In the genomic region with DNA sequence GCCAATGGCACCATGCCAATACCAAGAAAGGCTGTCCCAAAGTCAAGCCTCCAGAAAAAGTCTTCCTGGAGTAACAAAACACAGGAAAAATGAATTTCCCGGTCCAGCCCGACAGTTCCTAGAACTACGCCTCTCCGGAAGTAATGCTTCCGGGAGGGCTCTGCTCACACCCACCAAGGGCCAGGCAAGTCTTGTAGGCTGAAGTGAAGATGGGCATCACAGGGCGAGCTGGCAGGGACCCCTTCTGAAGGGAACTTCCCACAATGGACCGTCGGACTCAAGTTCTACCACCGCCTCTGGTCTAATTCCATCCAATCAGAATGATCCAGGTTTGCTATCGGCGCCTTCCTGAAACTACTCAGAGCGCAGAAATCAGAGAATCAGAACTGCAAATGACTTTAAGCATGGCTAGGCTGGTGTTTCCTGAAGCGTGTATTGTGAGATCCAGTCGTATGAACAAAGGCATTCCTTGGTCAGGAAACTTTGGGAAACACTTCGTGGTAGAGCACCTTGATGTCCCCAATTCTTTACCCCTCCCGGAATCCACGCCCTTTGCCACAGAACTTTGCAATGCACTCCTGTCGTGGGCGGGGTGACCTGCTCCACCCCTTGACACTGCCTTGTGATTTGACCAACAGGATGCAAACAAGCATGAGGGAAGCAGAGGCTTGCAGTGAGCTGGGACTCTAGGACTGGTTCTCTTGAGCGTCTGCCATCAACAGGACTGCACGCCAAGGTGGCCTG, we compare ENCODE assay signal across 15 cellular contexts.
A peak's percentile ranks its signal among the peaks of the same experiment; 100 is the strongest.
DNase-seq lines count a peak whose midpoint lies in the region; ATAC-seq, FAIRE-seq and TF ChIP-seq lines count a peak whose summit lies in the region.
"Had no signal": no experiment of that assay in that cellular context is flagged by ENCODE, and none has a peak within 500 bp of the region (broad histone marks: within the 10 kb centered on the region; RNA-seq: fewer than 3 reads in every experiment).

No MANE protein-coding gene starts in this region.

- no peak overlapping the region for H4K8ac ChIP-seq in IMR-90 (ENCODE audit: low read depth in 2 of 2, low read length in 2 of 2)

- BruUV-seq in IMR-90 (replicated peaks; lab: Mats Ljungman, UMichigan), result no TSS peak

- POLR2A ChIA-PET in CD4-positive, alpha-beta T cell (lab: Charles Lee), result interaction anchor here (1.9 kb wide), 1 partner anchor 127 kb away, joined by 7 read pairs; the partner anchor contains the start of gene BCOR
- POLR2A ChIA-PET in IMR-90 (lab: Charles Lee; ENCODE audit: unreplicated experiment), result no interaction called here
- POLR2A ChIA-PET in naive thymus-derived CD4-positive, alpha-beta T cell (lab: Charles Lee), result interaction anchor here (0.6 to 1.5 kb wide), 2 partner anchors 86 to 198 kb away, joined by 3 to 4 read pairs; no protein-coding TSS in a partner anchor

- TF ChIP-seq CTCF in CD4-positive, alpha-beta T cell (IDR thresholded peaks at IDR 0.05), result no peak
- TF ChIP-seq CTCF in IMR-90 (conservative IDR thresholded peaks at IDR 0.05; ENCODE audit: low read depth, low read length), result no peak

- no peak overlapping the region for H2BK120ac ChIP-seq in IMR-90 (ENCODE audit: low read depth, low read length)

- H2AFZ ChIP-seq in IMR-90 (replicated peaks; ENCODE audit: low read length, poor library complexity), result peak overlapping the region; percentile 17

- no peak for TF ChIP-seq POLR2A in IMR-90 (IDR thresholded peaks at IDR 0.05; ENCODE audit: low read depth, low read length)

- ATAC-seq in CD4-positive, alpha-beta T cell (ENCODE audit: poor library complexity), result no peak
- ATAC-seq in IMR-90 (ENCODE audit: low read depth), result no peak
- ATAC-seq in esophagus mucosa, result peak; percentile 39
- no peak for ATAC-seq in naive thymus-derived CD4-positive, alpha-beta T cell
- ATAC-seq in GM21576 (IDR thresholded peaks at IDR 0.05; ENCODE audit: unreplicated experiment), result no peak
- ATAC-seq: activated CD4-positive, CD25-positive, alpha-beta regulatory T cell treated with anti-CD3 and anti-CD28 coated beads, Interleukin-2, amount 50 U/mL, for 24 hours had no signal

- H3K27ac Mint-ChIP-seq in CD4-positive, alpha-beta T cell, result peak overlapping the region; percentile 47
- H3K27ac Mint-ChIP-seq in naive thymus-derived CD4-positive, alpha-beta T cell, result peak overlapping the region in 7 of 9 donors; percentile 25 to 86 (median 84)

- H3K79me1 ChIP-seq in IMR-90 (ENCODE audit: low read depth in 1 of 2, low read length in 2 of 2), result no peaks in the 10 kb centered on the region

- peaks cover 21% of the 10 kb centered on the region for H3K4me1 Mint-ChIP-seq in CD4-positive, alpha-beta T cell (ENCODE audit: low read depth)
- H3K4me1 Mint-ChIP-seq in naive thymus-derived CD4-positive, alpha-beta T cell, result peaks cover 2 to 34% (median 30%) of the 10 kb centered on the region in 7 donors

- H2AK9ac ChIP-seq in IMR-90 (replicated peaks; ENCODE audit: low read depth, low read length, poor library complexity), result no peak overlapping the region

- H4K20me1 ChIP-seq in IMR-90 (ENCODE audit: insufficient read depth, low read length), result no peaks in the 10 kb centered on the region

- H3K9me3 ChIP-seq in CD4-positive, alpha-beta T cell (ENCODE audit: control insufficient read depth, low read length), result no peaks in the 10 kb centered on the region
- H3K9me3 ChIP-seq in IMR-90 (ENCODE audit: control insufficient read depth, insufficient read depth, low read length), result peaks cover 3% of the 10 kb centered on the region
- peaks cover 0 to 8% (median 0%) of the 10 kb centered on the region in 3 experiments for H3K9me3 ChIP-seq in naive thymus-derived CD4-positive, alpha-beta T cell (ENCODE audit: control insufficient read depth in 2 of 3, low read length in 3 of 3)
- H3K9me3 ChIP-seq: sigmoid colon had no signal

- no peak overlapping the region for H2BK15ac ChIP-seq in IMR-90 (ENCODE audit: low read depth, low read length)

- H3K27me3 ChIP-seq in CD4-positive, alpha-beta T cell (ENCODE audit: control insufficient read depth, insufficient read depth, low read length), result no peaks in the 10 kb centered on the region
- peaks cover 5% of the 10 kb centered on the region for H3K27me3 ChIP-seq in IMR-90 (ENCODE audit: control insufficient read depth, insufficient read depth, low read length)
- no peaks in the 10 kb centered on the region for H3K27me3 ChIP-seq in naive thymus-derived CD4-positive, alpha-beta T cell (ENCODE audit: control insufficient read depth in 2 of 2, insufficient read depth in 2 of 2, low read length in 2 of 2)
- H3K27me3 ChIP-seq: cardiac muscle cell, sigmoid colon, tibial artery had no signal

- TF ChIP-seq RAD21 in IMR-90 (IDR thresholded peaks at IDR 0.05; ENCODE audit: low read length), result no peak

- H3K14ac ChIP-seq in IMR-90 (replicated peaks; ENCODE audit: low read depth, low read length), result no peak overlapping the region

- no peak overlapping the region for H3K27ac ChIP-seq in CD4-positive, alpha-beta T cell (ENCODE audit: low read depth, low read length)
- no peak overlapping the region for H3K27ac ChIP-seq in IMR-90 (ENCODE audit: insufficient read depth, low read length)
- H3K27ac ChIP-seq in naive thymus-derived CD4-positive, alpha-beta T cell (ENCODE audit: low read depth, low read length), result peak overlapping the region; percentile 15
- H3K27ac ChIP-seq: cardiac muscle cell, sigmoid colon, tibial artery had no signal

- H3K36me3 Mint-ChIP-seq in CD4-positive, alpha-beta T cell (ENCODE audit: low read depth), result peaks cover 5% of the 10 kb centered on the region
- peaks cover 0 to 18% (median 4%) of the 10 kb centered on the region in 5 donors for H3K36me3 Mint-ChIP-seq in naive thymus-derived CD4-positive, alpha-beta T cell

- no peak overlapping the region for H2AK5ac ChIP-seq in IMR-90 (ENCODE audit: low read depth, low read length)

- no peak overlapping the region for H3K23ac ChIP-seq in IMR-90 (ENCODE audit: low read depth, low read length)

- H3K9ac ChIP-seq in IMR-90 (ENCODE audit: low read depth, low read length), result no peak overlapping the region

- H3K4me3 ChIP-seq in IMR-90 (ENCODE audit: insufficient read depth, low read depth, low read length), result no peak overlapping the region
- H3K4me3 ChIP-seq in naive thymus-derived CD4-positive, alpha-beta T cell (ENCODE audit: low read length), result no peak overlapping the region
- H3K4me3 ChIP-seq: cardiac muscle cell, sigmoid colon, tibial artery had no signal

- H3K18ac ChIP-seq in IMR-90 (ENCODE audit: low read depth, low read length), result no peak overlapping the region

- no peak overlapping the region for H2BK5ac ChIP-seq in IMR-90 (ENCODE audit: low read depth, low read length, poor library complexity, severe bottlenecking)

- no peak overlapping the region for H3K56ac ChIP-seq in IMR-90 (ENCODE audit: extremely low read depth, insufficient read depth, low read length)

- dilution Hi-C loops in IMR-90 (cut with HindIII; ENCODE audit: low sequenced_read_pairs, unreplicated experiment), result no loop called here

- in situ Hi-C loops in IMR-90 (cut with MboI; ENCODE audit: low sequenced_read_pairs), result no loop called here

- CTCF ChIA-PET in CD4-positive, alpha-beta T cell (lab: Charles Lee), result no interaction called here
- CTCF ChIA-PET in IMR-90 (lab: Yijun Ruan, JAX), result interaction anchor here (0.6 kb wide), 1 partner anchor 286 kb away, joined by 3 read pairs; no protein-coding TSS in a partner anchor
- CTCF ChIA-PET in naive thymus-derived CD4-positive, alpha-beta T cell (lab: Charles Lee), result no interaction called here

- H3K4me3 Mint-ChIP-seq in CD4-positive, alpha-beta T cell, result no peak overlapping the region
- peak overlapping the region in 6 of 10 donors; percentile 2 to 71 (median 46) for H3K4me3 Mint-ChIP-seq in naive thymus-derived CD4-positive, alpha-beta T cell

- H4K91ac ChIP-seq in IMR-90 (ENCODE audit: insufficient read depth, low read depth, low read length), result no peak overlapping the region

- no peak overlapping the region for H3K4me2 ChIP-seq in IMR-90 (ENCODE audit: low read depth, low read length)

- no peaks in the 10 kb centered on the region for H3K9me1 ChIP-seq in IMR-90 (ENCODE audit: insufficient read depth, low read length)

- 77% methylated on average over 8 of the region's 21 CpGs; no CpG with 5 or more reads in 1 of the 2 experiments for WGBS in IMR-90 (ENCODE audit: extremely low coverage in 2 of 2, insufficient read length in 1 of 2), 2 experiments

- peaks cover 4% of the 10 kb centered on the region for H3K9me3 Mint-ChIP-seq in CD4-positive, alpha-beta T cell
- peaks cover 0 to 23% (median 6%) of the 10 kb centered on the region in 11 donors for H3K9me3 Mint-ChIP-seq in naive thymus-derived CD4-positive, alpha-beta T cell

- DNase-seq in CD4-positive, alpha-beta T cell, result no peak
- DNase-seq in IMR-90, result no peak
- no peak for DNase-seq in naive thymus-derived CD4-positive, alpha-beta T cell
- DNase-seq in cerebellum (ENCODE audit: low spot score), result no peak
- no peak for DNase-seq in GM19239 (ENCODE audit: insufficient read length, low spot score)
- no peak for DNase-seq in effector CD8-positive, alpha-beta T cell (lab: John Stamatoyannopoulos, UW)
- DNase-seq: erythroblast, GOT3, sigmoid colon, tibial artery had no signal

- H3K4me1 ChIP-seq in IMR-90 (ENCODE audit: control insufficient read depth, insufficient read depth, low read length), result 0 out of 2 replicates have a peak, but pooled peaks cover 1% of the 10 kb centered on the region
- H3K4me1 ChIP-seq in naive thymus-derived CD4-positive, alpha-beta T cell (ENCODE audit: control insufficient read depth in 2 of 2, insufficient read depth in 2 of 2, low read length in 2 of 2), result peaks cover 0 to 23% of the 10 kb centered on the region in 2 donors
- H3K4me1 ChIP-seq: sigmoid colon, tibial artery had no signal

- intact Hi-C loops in CD4-positive, alpha-beta T cell (cut with DNase I, micrococcal nuclease), result no loop called here
- intact Hi-C loops in IMR-90 (cut with micrococcal nuclease), result no loop called here
- intact Hi-C loops in naive thymus-derived CD4-positive, alpha-beta T cell (cut with micrococcal nuclease), result no loop called here

- no peak overlapping the region for H2BK20ac ChIP-seq in IMR-90 (ENCODE audit: low read depth, low read length)

- H3K27me3 Mint-ChIP-seq in CD4-positive, alpha-beta T cell, result no peaks in the 10 kb centered on the region
- no peaks in the 10 kb centered on the region for H3K27me3 Mint-ChIP-seq in naive thymus-derived CD4-positive, alpha-beta T cell

- no peaks in the 10 kb centered on the region for H3K36me3 ChIP-seq in IMR-90 (ENCODE audit: control insufficient read depth, insufficient read depth, low read length)
- H3K36me3 ChIP-seq in naive thymus-derived CD4-positive, alpha-beta T cell (ENCODE audit: control insufficient read depth in 2 of 3, insufficient read depth in 3 of 3, low read length in 3 of 3), result no peaks in the 10 kb centered on the region
- H3K36me3 ChIP-seq: cardiac muscle cell, sigmoid colon, tibial artery had no signal

- H3K4ac ChIP-seq in IMR-90 (ENCODE audit: low read depth, low read length), result no peak overlapping the region

- no peak for FAIRE-seq in GM19239 (lab: Jason Lieb, UNC)
- FAIRE-seq: frontal cortex had no signal

- H4K5ac ChIP-seq in IMR-90 (ENCODE audit: low read depth, low read length), result no peak overlapping the region

TF ChIP-seq in IMR-90, 13 proteins besides CTCF, POLR2A, EP300 and RAD21 (continues in another document):
- no peak for TF ChIP-seq MXI1 (IDR thresholded peaks at IDR 0.05; ENCODE audit: borderline replicate concordance, low read depth, low read length)
- no peak for TF ChIP-seq RCOR1 (IDR thresholded peaks at IDR 0.05; ENCODE audit: insufficient replicate concordance, low read length)
